13 cellular contexts compared by ENCODE assay signal in the genomic region with DNA sequence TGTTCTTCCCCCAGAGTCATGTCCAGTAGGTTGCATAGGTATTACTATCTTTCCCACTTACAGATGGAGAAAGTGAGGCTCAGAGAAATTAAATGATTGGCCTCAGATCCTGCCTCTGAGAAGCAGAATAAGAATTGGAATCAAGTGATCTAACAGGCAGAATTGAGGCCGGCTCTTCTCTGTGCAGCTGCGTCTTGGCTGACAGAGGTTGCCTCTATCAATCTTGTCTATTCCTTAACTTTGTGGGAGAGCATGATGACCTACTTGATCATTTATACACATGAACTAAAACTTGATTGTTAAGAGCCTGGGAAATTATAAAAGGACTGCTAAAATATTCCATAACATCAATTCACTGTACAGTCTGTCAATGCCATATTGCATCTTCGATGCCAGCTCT.
DNase-seq lines count a peak whose midpoint lies in the region; ATAC-seq and TF ChIP-seq lines count a peak whose summit lies in the region.
"Had no signal": no experiment of that assay in that cellular context is flagged by ENCODE, and none has a peak within 500 bp of the region (broad histone marks: within the 10 kb centered on the region; RNA-seq: fewer than 3 reads in every experiment).

No MANE protein-coding gene starts in this region.

- TF ChIP-seq EP300 in neural cell (conservative IDR thresholded peaks at IDR 0.05; ENCODE audit: poor library complexity, severe bottlenecking) = no peak

- no peak for TF ChIP-seq RAD21 in neural cell (conservative IDR thresholded peaks at IDR 0.05)

- H3F3A ChIP-seq in neural cell (ENCODE audit: insufficient read depth, low read length, poor library complexity, severe bottlenecking) = no peaks in the 10 kb centered on the region

- H3K4me1 ChIP-seq in BLaER1 (peaks cover 92% of the 10 kb centered on the region), stomach smooth muscle (ENCODE audit: control insufficient read depth, insufficient read depth, low read length) (peaks cover 12% of the 10 kb centered on the region), foreskin keratinocyte (no peaks in the 10 kb centered on the region)

- TF ChIP-seq CTCF in neural cell (IDR thresholded peaks at IDR 0.05; ENCODE audit: poor library complexity, severe bottlenecking) (no peak), foreskin keratinocyte (conservative IDR thresholded peaks at IDR 0.05) (no peak)

- H3K36me3 ChIP-seq in BLaER1 (no peaks in the 10 kb centered on the region), neural cell (ENCODE audit: insufficient read depth, low read length) (no peaks in the 10 kb centered on the region), stomach smooth muscle (ENCODE audit: control insufficient read depth in 2 of 2, insufficient read depth in 2 of 2, low read length in 2 of 2) (no peaks in the 10 kb centered on the region)

- no peaks in the 10 kb centered on the region for H3K9me2 ChIP-seq in neural cell (ENCODE audit: insufficient read depth, low read length)

- H3K27me3 ChIP-seq in BLaER1 = no peaks in the 10 kb centered on the region
- no peaks in the 10 kb centered on the region for H3K27me3 ChIP-seq in neural cell (ENCODE audit: insufficient read depth, low read depth, low read length)
- no peaks in the 10 kb centered on the region for H3K27me3 ChIP-seq in stomach smooth muscle (ENCODE audit: control insufficient read depth in 1 of 2, insufficient read depth in 2 of 2, low read length in 2 of 2)
- H3K27me3 ChIP-seq in foreskin keratinocyte = peaks cover 6% of the 10 kb centered on the region

- H4K20me1 ChIP-seq in BLaER1 (no peaks in the 10 kb centered on the region), neural cell (ENCODE audit: insufficient read depth) (no peaks in the 10 kb centered on the region)

- H3K27ac ChIP-seq in BLaER1 (peak overlapping the region; percentile 78), neural cell (ENCODE audit: low read length) (no peak overlapping the region), stomach smooth muscle (ENCODE audit: low read length) (peak overlapping the region; percentile 11), foreskin keratinocyte (no peak overlapping the region)
- H3K27ac ChIP-seq: 22Rv1, HL-60 had no signal

- DNase-seq in amniotic epithelial cell (ENCODE audit: low read depth) = peak; percentile 25
- no peak for DNase-seq in foreskin keratinocyte
- DNase-seq in stimulated activated CD4-positive, alpha-beta T cell treated with anti-CD3 and anti-CD28 coated beads, Interleukin-4, amount 100 ng/mL, for 1 hour = no peak
- DNase-seq: CD4-positive, CD25-positive, alpha-beta regulatory T cell; DMS53; GF-D8 had no signal

- ATAC-seq in GM18873 (IDR thresholded peaks at IDR 0.05; ENCODE audit: low FRiP score, unreplicated experiment) (no peak), foreskin keratinocyte (no peak)
- ATAC-seq: HCT116 had no signal

- H3K4me2 ChIP-seq in BLaER1 (peak overlapping the region; percentile 67), neural cell (ENCODE audit: low read length) (peak overlapping the region; percentile 8)

- H3K4me3 ChIP-seq in BLaER1 (no peak overlapping the region), neural cell (ENCODE audit: low read length) (no peak overlapping the region), stomach smooth muscle (ENCODE audit: low read length in 2 of 2) (no peak overlapping the region)

- no peaks in the 10 kb centered on the region for H3K79me2 ChIP-seq in neural cell (replicated peaks; ENCODE audit: insufficient read depth, low read length)

- H3K9ac ChIP-seq in BLaER1 (peak overlapping the region; percentile 46), neural cell (ENCODE audit: low read length) (no peak overlapping the region), stomach smooth muscle (ENCODE audit: low read length in 2 of 2) (no peak overlapping the region)

- H3K9me3 ChIP-seq in BLaER1 = peaks cover 9% of the 10 kb centered on the region
- H3K9me3 ChIP-seq in neural cell (ENCODE audit: low read length) = no peaks in the 10 kb centered on the region
- H3K9me3 ChIP-seq in stomach smooth muscle (ENCODE audit: control insufficient read depth in 2 of 2, low read length in 2 of 2) = no peaks in the 10 kb centered on the region

- H2AFZ ChIP-seq in neural cell (ENCODE audit: low read depth, low read length) = no peak overlapping the region

TF ChIP-seq in neural cell, 6 proteins besides CTCF, POLR2A, EP300 and RAD21:
- TF ChIP-seq TAF1 (IDR thresholded peaks at IDR 0.05; ENCODE audit: low read depth) = no peak
- no peak for TF ChIP-seq MXI1 (conservative IDR thresholded peaks at IDR 0.05; ENCODE audit: poor library complexity, severe bottlenecking)
- TF ChIP-seq, protein P1, sequence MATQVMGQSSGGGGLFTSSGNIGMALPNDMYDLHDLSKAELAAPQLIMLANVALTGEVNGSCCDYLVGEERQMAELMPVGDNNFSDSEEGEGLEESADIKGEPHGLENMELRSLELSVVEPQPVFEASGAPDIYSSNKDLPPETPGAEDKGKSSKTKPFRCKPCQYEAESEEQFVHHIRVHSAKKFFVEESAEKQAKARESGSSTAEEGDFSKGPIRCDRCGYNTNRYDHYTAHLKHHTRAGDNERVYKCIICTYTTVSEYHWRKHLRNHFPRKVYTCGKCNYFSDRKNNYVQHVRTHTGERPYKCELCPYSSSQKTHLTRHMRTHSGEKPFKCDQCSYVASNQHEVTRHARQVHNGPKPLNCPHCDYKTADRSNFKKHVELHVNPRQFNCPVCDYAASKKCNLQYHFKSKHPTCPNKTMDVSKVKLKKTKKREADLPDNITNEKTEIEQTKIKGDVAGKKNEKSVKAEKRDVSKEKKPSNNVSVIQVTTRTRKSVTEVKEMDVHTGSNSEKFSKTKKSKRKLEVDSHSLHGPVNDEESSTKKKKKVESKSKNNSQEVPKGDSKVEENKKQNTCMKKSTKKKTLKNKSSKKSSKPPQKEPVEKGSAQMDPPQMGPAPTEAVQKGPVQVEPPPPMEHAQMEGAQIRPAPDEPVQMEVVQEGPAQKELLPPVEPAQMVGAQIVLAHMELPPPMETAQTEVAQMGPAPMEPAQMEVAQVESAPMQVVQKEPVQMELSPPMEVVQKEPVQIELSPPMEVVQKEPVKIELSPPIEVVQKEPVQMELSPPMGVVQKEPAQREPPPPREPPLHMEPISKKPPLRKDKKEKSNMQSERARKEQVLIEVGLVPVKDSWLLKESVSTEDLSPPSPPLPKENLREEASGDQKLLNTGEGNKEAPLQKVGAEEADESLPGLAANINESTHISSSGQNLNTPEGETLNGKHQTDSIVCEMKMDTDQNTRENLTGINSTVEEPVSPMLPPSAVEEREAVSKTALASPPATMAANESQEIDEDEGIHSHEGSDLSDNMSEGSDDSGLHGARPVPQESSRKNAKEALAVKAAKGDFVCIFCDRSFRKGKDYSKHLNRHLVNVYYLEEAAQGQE (IDR thresholded peaks at IDR 0.05; ENCODE audit: borderline replicate concordance) = no peak
- no peak for TF ChIP-seq EZH2 (IDR thresholded peaks at IDR 0.05; ENCODE audit: borderline replicate concordance, insufficient read depth, low read length, poor library complexity, severe bottlenecking)
- no peak for TF ChIP-seq POLR2AphosphoS5 (IDR thresholded peaks at IDR 0.05)
- TF ChIP-seq SMC3 (conservative IDR thresholded peaks at IDR 0.05; ENCODE audit: poor library complexity) = no peak

Comparison
In these comparisons a context has a peak if more than half of its experiments do, and no peak if none do; other contexts are left out.
1. H3K27ac ChIP-seq: peak in BLaER1 (single experiment) and stomach smooth muscle (single experiment); none in neural cell (single experiment) and foreskin keratinocyte (single experiment).